14 cellular contexts compared by ENCODE assay signal in genomic region chr16:70527315-70527996, GRCh38. TPM values are rescaled to one million over a fixed set of nuclear protein-coding genes. Genes with fewer than 3 reads are reported as not detected.
DNase-seq lines count a peak whose midpoint lies in the region; ATAC-seq, FAIRE-seq and TF ChIP-seq lines count a peak whose summit lies in the region.
"Had no signal": no experiment of that assay in that cellular context is flagged by ENCODE, and none has a peak within 500 bp of the region (broad histone marks: within the 10 kb centered on the region; RNA-seq: fewer than 3 reads in every experiment).

No MANE protein-coding gene starts in this region.

- no TSS peak for BruUV-seq in PC-3 (replicated peaks; lab: Mats Ljungman, UMichigan)
- BruUV-seq in endothelial cell of umbilical vein (replicated peaks; lab: Mats Ljungman, UMichigan): no TSS peak

- no peaks in the 10 kb centered on the region for H3K9me1 ChIP-seq in endothelial cell of umbilical vein (replicated peaks; ENCODE audit: control insufficient read depth, extremely low read depth, insufficient read depth, low read length)

- TF ChIP-seq CTCF in PC-3 (conservative IDR thresholded peaks at IDR 0.05; ENCODE audit: low read depth, low read length) (no peak), endothelial cell of umbilical vein (IDR thresholded peaks at IDR 0.05; ENCODE audit: extremely low read depth in 1 of 2, insufficient read depth in 1 of 2, low read depth in 1 of 2, low read length in 2 of 2) (no peak), left ventricle myocardium inferior (IDR thresholded peaks at IDR 0.05; ENCODE audit: borderline replicate concordance) (no peak)

- H3F3A ChIP-seq in PC-3 (ENCODE audit: low read length, unreplicated experiment): no peaks in the 10 kb centered on the region

- H2AFZ ChIP-seq in PC-3 (ENCODE audit: low read length) (no peak overlapping the region), endothelial cell of umbilical vein (ENCODE audit: low read depth, low read length) (no peak overlapping the region)

- no peak for ATAC-seq in activated T-cell treated with anti-CD3 and anti-CD28 coated beads, Interleukin-2, amount 50 U/mL, for 72 hours (replicated peaks in 1 of 2)
- no peak for ATAC-seq in PC-3

- H3K27me3 ChIP-seq in PC-3 (ENCODE audit: low read length) (no peaks in the 10 kb centered on the region), endothelial cell of umbilical vein (ENCODE audit: control insufficient read depth in 2 of 2, insufficient read depth in 2 of 2, low read length in 2 of 2) (no peaks in the 10 kb centered on the region), skeletal muscle satellite cell (ENCODE audit: control insufficient read depth, insufficient read depth, low read length) (no peaks in the 10 kb centered on the region), left ventricle myocardium inferior (ENCODE audit: low read depth) (no peaks in the 10 kb centered on the region)
- H3K27me3 ChIP-seq: brain microvascular endothelial cell, stomach had no signal

- peak overlapping the region; percentile 92 for H3K27ac Mint-ChIP-seq in activated T-cell treated with anti-CD3 and anti-CD28 coated beads, Interleukin-2, amount 50 U/mL, for 72 hours

- intact Hi-C loops in PC-3 (cut with micrococcal nuclease) (loop anchor here (5.0 kb wide), 1 partner anchor 125 kb away; no protein-coding TSS in a partner anchor), endothelial cell of umbilical vein (cut with micrococcal nuclease) (loop anchor here (5.0 kb wide), 1 partner anchor 45 kb away; no protein-coding TSS in a partner anchor), left ventricle myocardium inferior (cut with micrococcal nuclease) (loop anchor here (5.0 kb wide), 1 partner anchor 125 kb away; no protein-coding TSS in a partner anchor)

- no peak for TF ChIP-seq POLR2A in endothelial cell of umbilical vein (IDR thresholded peaks at IDR 0.05; ENCODE audit: low read depth, low read length)

- peak overlapping the region; percentile 83 to 98 for H3K4me3 Mint-ChIP-seq in activated T-cell treated with anti-CD3 and anti-CD28 coated beads, Interleukin-2, amount 50 U/mL, for 72 hours

- H3K4me2 ChIP-seq in PC-3 (ENCODE audit: low read length): peak overlapping the region; percentile 99
- peak overlapping the region; percentile 84 for H3K4me2 ChIP-seq in endothelial cell of umbilical vein (ENCODE audit: insufficient read depth, low read length)
- H3K4me2 ChIP-seq in skeletal muscle satellite cell (ENCODE audit: low read length): peak overlapping the region; percentile 81

- H3K9ac ChIP-seq in PC-3 (ENCODE audit: low read length) (no peak overlapping the region), endothelial cell of umbilical vein (replicated peaks; ENCODE audit: extremely low read depth, insufficient read depth, low read length) (no peak overlapping the region), skeletal muscle satellite cell (ENCODE audit: low read depth, low read length) (no peak overlapping the region)

- H3K36me3 Mint-ChIP-seq in activated T-cell treated with anti-CD3 and anti-CD28 coated beads, Interleukin-2, amount 50 U/mL, for 72 hours (ENCODE audit: insufficient read depth in 2 of 2): peaks cover 28 to 56% of the 10 kb centered on the region in 2 donors

- POLR2A ChIA-PET in PC-3 (lab: Charles Lee; ENCODE audit: unreplicated experiment): no interaction called here
- POLR2A ChIA-PET in endothelial cell of umbilical vein (lab: Charles Lee): no interaction called here

- H3K9me2 ChIP-seq in PC-3 (replicated peaks; ENCODE audit: low read length): no peaks in the 10 kb centered on the region

- H3K79me2 ChIP-seq in PC-3 (ENCODE audit: low read length): peaks cover 91% of the 10 kb centered on the region
- peaks cover 90% of the 10 kb centered on the region for H3K79me2 ChIP-seq in endothelial cell of umbilical vein (ENCODE audit: control insufficient read depth, insufficient read depth, low read length)

- H3K9me3 Mint-ChIP-seq in activated T-cell treated with anti-CD3 and anti-CD28 coated beads, Interleukin-2, amount 50 U/mL, for 72 hours: no peaks in the 10 kb centered on the region
- H3K9me3 Mint-ChIP-seq: naive B cell had no signal

- dilution Hi-C loops in endothelial cell of umbilical vein (cut with MboI; ENCODE audit: extremely low pct_ligation_motif_present, low sequenced_read_pairs): loop anchor here (25.0 kb wide), 1 partner anchor 135 kb away; no protein-coding TSS in a partner anchor

- FAIRE-seq in endothelial cell of umbilical vein (lab: Jason Lieb, UNC): no peak

- H3K4me1 ChIP-seq in PC-3 (ENCODE audit: insufficient read depth, low read length) (peaks cover 25% of the 10 kb centered on the region), endothelial cell of umbilical vein (ENCODE audit: control insufficient read depth, extremely low read depth, insufficient read depth, low read length) (peaks cover 32% of the 10 kb centered on the region), skeletal muscle satellite cell (ENCODE audit: control insufficient read depth, insufficient read depth, low read length) (peaks cover 35% of the 10 kb centered on the region), left ventricle myocardium inferior (peaks cover 75% of the 10 kb centered on the region)

- H3K27me3 Mint-ChIP-seq in activated T-cell treated with anti-CD3 and anti-CD28 coated beads, Interleukin-2, amount 50 U/mL, for 72 hours (ENCODE audit: low read depth): no peaks in the 10 kb centered on the region
- H3K27me3 Mint-ChIP-seq: naive B cell had no signal

- H4K20me1 ChIP-seq in PC-3 (ENCODE audit: low read length): peaks cover 24% of the 10 kb centered on the region
- H4K20me1 ChIP-seq in endothelial cell of umbilical vein (replicated peaks; ENCODE audit: control insufficient read depth, extremely low read depth, insufficient read depth, low read length): peaks cover 11% of the 10 kb centered on the region

- H3K36me3 ChIP-seq in PC-3 (ENCODE audit: low read depth, low read length) (peaks cover 35% of the 10 kb centered on the region), endothelial cell of umbilical vein (ENCODE audit: control insufficient read depth in 2 of 2, extremely low read depth in 1 of 2, insufficient read depth in 2 of 2, low read length in 2 of 2) (peaks cover 22 to 23% of the 10 kb centered on the region in 2 experiments), skeletal muscle satellite cell (ENCODE audit: insufficient read depth, low read length) (peaks cover 43% of the 10 kb centered on the region), left ventricle myocardium inferior (peaks cover 58% of the 10 kb centered on the region)

- H3K4me3 ChIP-seq in PC-3 (ENCODE audit: low read length) (peak overlapping the region; percentile 93), endothelial cell of umbilical vein (replicated peaks in 1 of 3; ENCODE audit: insufficient read depth in 1 of 3, low read depth in 1 of 3, low read length in 3 of 3) (peak overlapping the region in 1 of 3 experiments; percentile 37), skeletal muscle satellite cell (ENCODE audit: low read length) (no peak overlapping the region), left ventricle myocardium inferior (no peak overlapping the region)

- H3K4me1 Mint-ChIP-seq in activated T-cell treated with anti-CD3 and anti-CD28 coated beads, Interleukin-2, amount 50 U/mL, for 72 hours (ENCODE audit: low read depth): peaks cover 65% of the 10 kb centered on the region

- no peaks in the 10 kb centered on the region for H3K9me3 ChIP-seq in PC-3 (ENCODE audit: low read length)
- no peaks in the 10 kb centered on the region for H3K9me3 ChIP-seq in endothelial cell of umbilical vein (replicated peaks; ENCODE audit: control insufficient read depth, insufficient read depth, low read length)
- H3K9me3 ChIP-seq in skeletal muscle satellite cell (replicated peaks; ENCODE audit: low read length): no peaks in the 10 kb centered on the region
- no peaks in the 10 kb centered on the region for H3K9me3 ChIP-seq in left ventricle myocardium inferior (replicated peaks)
- H3K9me3 ChIP-seq: stomach had no signal

- no peak for DNase-seq in activated T-cell treated with anti-CD3 and anti-CD28 coated beads, Interleukin-2, amount 50 U/mL, for 72 hours
- no peak for DNase-seq in activated T-cell treated with anti-CD3 and anti-CD28 coated beads, Interleukin-2, amount 50 U/mL, for 1 hour
- DNase-seq in PC-3 (no peak), endothelial cell of umbilical vein (ENCODE audit: low read depth, low spot score) (no peak), left ventricle myocardium inferior (no peak), NCI-H2081 (lab: John Stamatoyannopoulos, UW) (no peak), HK-2 (ENCODE audit: unreplicated experiment) (no peak)
- DNase-seq: activated CD4-positive, alpha-beta T cell treated with anti-CD3 and anti-CD28 coated beads for 4 hours; brain microvascular endothelial cell; naive B cell; NCI-H510A; SIG-M5; stomach had no signal

- no peak overlapping the region for H3K27ac ChIP-seq in PC-3 (ENCODE audit: low read length)
- no peak overlapping the region for H3K27ac ChIP-seq in endothelial cell of umbilical vein (ENCODE audit: insufficient read depth, low read depth, low read length)
- H3K27ac ChIP-seq in left ventricle myocardium inferior (replicated peaks): no peak overlapping the region
- H3K27ac ChIP-seq: brain microvascular endothelial cell, stomach had no signal

- CTCF ChIA-PET in PC-3 (lab: Charles Lee) (interaction anchor here (0.6 kb wide), 1 partner anchor 77 kb away, joined by 3 read pairs; no protein-coding TSS in a partner anchor), endothelial cell of umbilical vein (lab: Charles Lee) (interaction anchor here (3.2 kb wide), 1 partner anchor 125 kb away, joined by 28 read pairs; no protein-coding TSS in a partner anchor)

RNA-seq across cellular contexts. Expression of gene SF3B3, which starts 3.8 kb away (rescaled TPM):
- 100 to 1,000 TPM; 302 to 309 TPM for total RNA-seq in activated T-cell treated with anti-CD3 and anti-CD28 coated beads, Interleukin-2, amount 50 U/mL, for 72 hours
- total RNA-seq in PC-3 (2014; rRNA removed) (133 and 181 TPM in 2 replicates), endothelial cell of umbilical vein (303 and 324 TPM in 2 replicates), left ventricle myocardium inferior (129 TPM)
- 143 and 167 TPM in 2 replicates for polyA plus RNA-seq in endothelial cell of umbilical vein
- 97.5 and 121 TPM in 2 replicates for polyA plus RNA-seq in endothelial cell of umbilical vein (2011; cell fraction: cytosol; rRNA removed)
- 202 and 232 TPM in 2 replicates for polyA plus RNA-seq in endothelial cell of umbilical vein (2011; cell fraction: nucleus; rRNA removed)
- polyA plus RNA-seq in endothelial cell of umbilical vein (2012): 215 and 228 TPM in 2 replicates
- polyA minus RNA-seq in endothelial cell of umbilical vein: 242 and 275 TPM in 2 replicates
- polyA minus RNA-seq in endothelial cell of umbilical vein (2011; cell fraction: cytosol; rRNA and poly(A)+ RNA removed): 199 TPM
- 107 and 195 TPM in 2 replicates for polyA minus RNA-seq in endothelial cell of umbilical vein (2011; cell fraction: nucleus; rRNA and poly(A)+ RNA removed)
- total RNA-seq in skeletal muscle satellite cell (2012; rRNA removed): 133 and 140 TPM in 2 replicates

RNA-seq across cellular contexts. Expression of gene COG4, which starts 4.1 kb away (rescaled TPM):
- 10 to 100 TPM; 30.2 to 53.4 TPM for total RNA-seq in activated T-cell treated with anti-CD3 and anti-CD28 coated beads, Interleukin-2, amount 50 U/mL, for 72 hours
- 35.5 and 56.4 TPM in 2 replicates for total RNA-seq in PC-3 (2014; rRNA removed)
- total RNA-seq in endothelial cell of umbilical vein: 46.5 and 61.2 TPM in 2 replicates
- 53.7 and 56.2 TPM in 2 replicates for polyA plus RNA-seq in endothelial cell of umbilical vein
- 37.9 and 45.2 TPM in 2 replicates for polyA plus RNA-seq in endothelial cell of umbilical vein (2011; cell fraction: cytosol; rRNA removed)
- polyA plus RNA-seq in endothelial cell of umbilical vein (2011; cell fraction: nucleus; rRNA removed): 153 and 193 TPM in 2 replicates
- polyA plus RNA-seq in endothelial cell of umbilical vein (2012): 47.6 and 53.5 TPM in 2 replicates
- 46.8 and 58.7 TPM in 2 replicates for polyA minus RNA-seq in endothelial cell of umbilical vein
- polyA minus RNA-seq in endothelial cell of umbilical vein (2011; cell fraction: cytosol; rRNA and poly(A)+ RNA removed): 21.6 TPM
- polyA minus RNA-seq in endothelial cell of umbilical vein (2011; cell fraction: nucleus; rRNA and poly(A)+ RNA removed): 33.1 and 34.6 TPM in 2 replicates
- 34.0 and 53.5 TPM in 2 replicates for total RNA-seq in skeletal muscle satellite cell (2012; rRNA removed)
- total RNA-seq in left ventricle myocardium inferior: 43.7 TPM
